ENCODE assay signal across 8 cellular contexts in the genomic region with DNA sequence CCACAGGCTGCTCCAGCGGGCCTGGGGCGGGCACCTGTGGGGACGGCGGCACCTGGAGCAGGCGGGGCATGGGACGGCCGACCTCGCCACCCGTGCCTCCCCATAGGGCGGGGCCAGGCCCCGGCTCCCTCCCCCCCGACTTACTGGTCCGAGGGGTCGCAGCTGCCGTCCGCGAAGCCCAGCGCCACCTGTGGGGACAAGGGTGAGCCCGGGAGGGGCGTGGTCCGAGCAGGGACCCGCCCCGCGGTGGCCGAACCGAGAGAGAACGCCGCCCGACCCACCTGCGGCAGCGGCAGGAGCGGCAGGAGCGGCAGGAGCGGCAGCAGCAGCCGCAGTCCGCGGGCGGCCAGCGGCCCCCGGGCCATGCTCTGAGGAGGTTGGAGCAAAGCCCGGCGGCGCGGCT. TPM values are rescaled to one million over a fixed set of nuclear protein-coding genes. Genes with fewer than 3 reads are reported as not detected.
DNase-seq lines count a peak whose midpoint lies in the region; ATAC-seq, FAIRE-seq and TF ChIP-seq lines count a peak whose summit lies in the region.

A gene (minus strand): TSS at position 379 of the 403 bp plus-strand sequence. CDS start 14 bp downstream, at position 365.

- peak within 1 kb of the TSS; percentile 62 to 69 (median 64) for H3K4me3 Mint-ChIP-seq in T-cell

- no peaks in the 10 kb centered on the region; the same call in 1 of the 2 replicates for H3K36me3 ChIP-seq in iPS DF 6.9 (ENCODE audit: control insufficient read depth, insufficient read depth, low read length)
- H3K36me3 ChIP-seq in stomach = no peaks in the 10 kb centered on the region

- ATAC-seq in HG02840 (IDR thresholded peaks at IDR 0.05; ENCODE audit: low FRiP score, unreplicated experiment) = peak; percentile 19
- ATAC-seq in T-cell (replicated peaks in 1 of 4) = peak; percentile 13 to 37 (median 18)

- peaks cover 0 to under 1% of the 10 kb centered on the region in 2 donors for H3K27me3 Mint-ChIP-seq in T-cell

- H3K4me1 Mint-ChIP-seq in T-cell = peaks cover 0 to 11% (median 0%) of the 10 kb centered on the region in 3 donors

- H3K9me3 ChIP-seq in iPS DF 6.9 (ENCODE audit: control insufficient read depth, insufficient read depth, low read length) = no peaks in the 10 kb centered on the region
- no peaks in the 10 kb centered on the region for H3K9me3 ChIP-seq in stomach

- H3K27me3 ChIP-seq in iPS DF 6.9 (ENCODE audit: control insufficient read depth, insufficient read depth, low read length) = no peaks in the 10 kb centered on the region
- H3K27me3 ChIP-seq in stomach = peaks cover 0 to 4% (median 0%) of the 10 kb centered on the region in 3 donors

- H3K4me3 ChIP-seq in iPS DF 6.9 (ENCODE audit: low read length) (peak within 1 kb of the TSS; percentile 41), stomach (peak within 1 kb of the TSS; percentile 54 to 68 (median 58))

- no peak for TF ChIP-seq CTCF in stomach (IDR thresholded peaks at IDR 0.05)

- DNase-seq in GM18507 (ENCODE audit: extremely low spot score, insufficient read length, low read depth) (peak; percentile 44), T-cell (peak in 6 of 34 experiments; percentile 14 to 34 (median 22)), iPS DF 6.9 (ENCODE audit: low read depth, low spot score) (no peak), stomach (no peak), NCI-H187 treated with DMSO at 0.1 percent for 48 hours (lab: John Stamatoyannopoulos, UW) (no peak), RCC 7860 (ENCODE audit: low spot score) (no peak), kidney glomerular epithelial cell (lab: John Stamatoyannopoulos, UW) (no peak)

- no CpG with 5 or more reads among the region's 44 CpGs for WGBS in iPS DF 6.9 (ENCODE audit: insufficient coverage, insufficient read length)
- 0 to 15% (median 1%) methylated on average over 4 to 44 of the region's 44 CpGs; no CpG with 5 or more reads in 1 of the 5 donors for WGBS in stomach, 5 donors

- CTCF ChIA-PET in T-cell (lab: Charles Lee) = no interaction called here

- intact Hi-C loops in stomach (cut with DNase I; ENCODE audit: low total_unique reads) = no loop called here

- FAIRE-seq in GM18507 (lab: Jason Lieb, UNC) = no peak
- FAIRE-seq in RCC 7860 (lab: Jason Lieb, UNC) = no peak

- POLR2A ChIA-PET in T-cell (lab: Charles Lee) = no interaction called here

- no peak for TF ChIP-seq EP300 in stomach (IDR thresholded peaks at IDR 0.05)

- peak in 1 of 4 donors; percentile 50 for TF ChIP-seq POLR2A in stomach (IDR thresholded peaks at IDR 0.05)

- peaks cover 5% of the 10 kb centered on the region for H3K4me1 ChIP-seq in iPS DF 6.9 (ENCODE audit: control insufficient read depth, insufficient read depth, low read length)
- peaks cover 18 to 35% (median 31%) of the 10 kb centered on the region in 4 donors for H3K4me1 ChIP-seq in stomach

- H3K27ac ChIP-seq in iPS DF 6.9 (ENCODE audit: low read length) (no peak within 1 kb of the TSS), stomach (peak within 1 kb of the TSS; percentile 71 to 84 (median 74))

- no peaks in the 10 kb centered on the region for H3K9me3 Mint-ChIP-seq in T-cell

- H3K27ac Mint-ChIP-seq in T-cell = peak within 1 kb of the TSS; percentile 43 to 72

- H3K36me3 Mint-ChIP-seq in T-cell = no peaks in the 10 kb centered on the region

RNA-seq across cellular contexts. Expression of the gene that starts here (rescaled TPM):
- under 1 TPM in 3 of 5 donors, not detected in 2; 0.28 to 0.93 (median 0.69) TPM for total RNA-seq in T-cell
- total RNA-seq in stomach = 1 to 10 TPM in 1 of 5 donors, not detected in 4; 9.8 TPM
- polyA plus RNA-seq in stomach = 10 to 100 TPM in 1 of 3 donors, 1 to 10 TPM in 2; 5.0 to 10.4 (median 6.2) TPM

Comparison
In these comparisons a context has a peak if more than half of its experiments do, and no peak if none do; other contexts are left out.
1. Peak in ATAC-seq in T-cell; RNA of the gene not detected or under 1 TPM.